Comparison of ENCODE assay signal across 26 cellular contexts in genomic region chr9:37549527-37549926, GRCh38. TPM values are rescaled to one million over a fixed set of nuclear protein-coding genes. Genes with fewer than 3 reads are reported as not detected.
A peak's percentile ranks its signal among the peaks of the same experiment; 100 is the strongest.
DNase-seq lines count a peak whose midpoint lies in the region; ATAC-seq and TF ChIP-seq lines count a peak whose summit lies in the region.
"Had no signal": no experiment of that assay in that cellular context is flagged by ENCODE, and none has a peak within 500 bp of the region (broad histone marks: within the 10 kb centered on the region; RNA-seq: fewer than 3 reads in every experiment).

No MANE protein-coding gene starts in this region.

- H3K36me3 ChIP-seq in KMS-11 (ENCODE audit: insufficient read depth) = no peaks in the 10 kb centered on the region
- no peaks in the 10 kb centered on the region for H3K36me3 ChIP-seq in PC-3 (ENCODE audit: low read depth, low read length)
- H3K36me3 ChIP-seq: lower lobe of right lung, upper lobe of left lung had no signal

- no peaks in the 10 kb centered on the region for H3K36me3 Mint-ChIP-seq in WTC11
- peaks cover 21% of the 10 kb centered on the region for H3K36me3 Mint-ChIP-seq in stimulated activated memory B cell treated with anti-CD40 and anti-IgM and Interleukin-4, amounts not matched to agents 10 μg/mL and 1 μg/mL and 100 μg/mL, for 72 hours
- H3K36me3 Mint-ChIP-seq: activated naive CD8-positive, alpha-beta T cell treated with anti-CD3 and anti-CD28 coated beads for 36 hours; CD14-positive monocyte; natural killer cell treated with Interleukin-12 subunit alpha and Interleukin-12 subunit beta and Interleukin-15 and Interleukin-18, amount 100 ng/mL, for 72 hours had no signal

- peak overlapping the region; percentile 70 for H3K27ac ChIP-seq in KMS-11
- no peak overlapping the region for H3K27ac ChIP-seq in PC-3 (ENCODE audit: low read length)
- H3K27ac ChIP-seq: dorsolateral prefrontal cortex, lower lobe of right lung, upper lobe of left lung had no signal

- H2AFZ ChIP-seq in KMS-11 (ENCODE audit: low read depth) (peak overlapping the region; percentile 8; the same call in 1 of the 2 replicates), PC-3 (ENCODE audit: low read length) (no peak overlapping the region)

- H3K9me3 Mint-ChIP-seq in WTC11 = no peaks in the 10 kb centered on the region
- no peaks in the 10 kb centered on the region for H3K9me3 Mint-ChIP-seq in stimulated activated memory B cell treated with anti-CD40 and anti-IgM and Interleukin-4, amounts not matched to agents 10 μg/mL and 1 μg/mL and 100 μg/mL, for 72 hours
- H3K9me3 Mint-ChIP-seq: activated CD4-positive, alpha-beta memory T cell treated with anti-CD3 and anti-CD28 coated beads, Interleukin-2, amount 10 ng/mL, durations not matched to agents 7 days and 5 days; activated naive CD8-positive, alpha-beta T cell treated with anti-CD3 and anti-CD28 coated beads for 36 hours; natural killer cell treated with Interleukin-12 subunit alpha and Interleukin-12 subunit beta and Interleukin-15 and Interleukin-18, amount 100 ng/mL, for 72 hours had no signal

- H3K4me3 Mint-ChIP-seq in WTC11 = no peak overlapping the region
- no peak overlapping the region for H3K4me3 Mint-ChIP-seq in stimulated activated memory B cell treated with anti-CD40 and anti-IgM and Interleukin-4, amounts not matched to agents 10 μg/mL and 1 μg/mL and 100 μg/mL, for 72 hours
- H3K4me3 Mint-ChIP-seq: activated CD4-positive, alpha-beta memory T cell treated with anti-CD3 and anti-CD28 coated beads, Interleukin-2, amount 10 ng/mL, durations not matched to agents 7 days and 5 days; activated naive CD8-positive, alpha-beta T cell treated with anti-CD3 and anti-CD28 coated beads for 36 hours; CD14-positive monocyte; natural killer cell treated with Interleukin-12 subunit alpha and Interleukin-12 subunit beta and Interleukin-15 and Interleukin-18, amount 100 ng/mL, for 72 hours had no signal

- no peaks in the 10 kb centered on the region for H3K27me3 ChIP-seq in KMS-11 (ENCODE audit: insufficient read depth, low read depth)
- H3K27me3 ChIP-seq in PC-3 (ENCODE audit: low read length) = no peaks in the 10 kb centered on the region
- H3K27me3 ChIP-seq: dorsolateral prefrontal cortex, upper lobe of left lung had no signal

- peak overlapping the region; percentile 9; the same call in 1 of the 2 replicates for H3K27ac Mint-ChIP-seq in WTC11
- H3K27ac Mint-ChIP-seq in stimulated activated memory B cell treated with anti-CD40 and anti-IgM and Interleukin-4, amounts not matched to agents 10 μg/mL and 1 μg/mL and 100 μg/mL, for 72 hours = peak overlapping the region; percentile 9
- H3K27ac Mint-ChIP-seq: activated CD4-positive, alpha-beta memory T cell treated with anti-CD3 and anti-CD28 coated beads, Interleukin-2, amount 10 ng/mL, durations not matched to agents 7 days and 5 days; activated naive CD8-positive, alpha-beta T cell treated with anti-CD3 and anti-CD28 coated beads for 36 hours had no signal

- peaks cover 3% of the 10 kb centered on the region; the same call in 1 of the 2 replicates for H3K4me1 Mint-ChIP-seq in WTC11
- peaks cover 42% of the 10 kb centered on the region for H3K4me1 Mint-ChIP-seq in stimulated activated memory B cell treated with anti-CD40 and anti-IgM and Interleukin-4, amounts not matched to agents 10 μg/mL and 1 μg/mL and 100 μg/mL, for 72 hours
- H3K4me1 Mint-ChIP-seq: activated naive CD8-positive, alpha-beta T cell treated with anti-CD3 and anti-CD28 coated beads for 36 hours; CD14-positive monocyte had no signal

- no TSS peak for BruUV-seq in PC-3 (replicated peaks; lab: Mats Ljungman, UMichigan)

- CTCF ChIA-PET in WTC11 (lab: Charles Lee) (interaction anchor here (1.3 kb wide), 1 partner anchor 38 kb away, joined by 7 read pairs; no protein-coding TSS in a partner anchor), PC-3 (lab: Charles Lee) (no interaction called here)

- H3K4me3 ChIP-seq in KMS-11 (IDR thresholded peaks at IDR 0.05; ENCODE audit: insufficient read depth, low read depth, low read length) (no peak overlapping the region), PC-3 (ENCODE audit: low read length) (no peak overlapping the region)
- H3K4me3 ChIP-seq: dorsolateral prefrontal cortex, lower lobe of right lung, mucosa of descending colon, upper lobe of left lung had no signal

- H3K9ac ChIP-seq in KMS-11 (peak overlapping the region; percentile 17; the same call in 1 of the 2 replicates), PC-3 (ENCODE audit: low read length) (no peak overlapping the region)

- H3K9me3 ChIP-seq in PC-3 (ENCODE audit: low read length) = no peaks in the 10 kb centered on the region
- H3K9me3 ChIP-seq: lower lobe of right lung, mucosa of descending colon, upper lobe of left lung had no signal

- TF ChIP-seq CTCF in KMS-11 (conservative IDR thresholded peaks at IDR 0.05; ENCODE audit: low read depth, low read length) = no peak
- no peak for TF ChIP-seq CTCF in WTC11 (IDR thresholded peaks at IDR 0.05)
- TF ChIP-seq CTCF in PC-3 (conservative IDR thresholded peaks at IDR 0.05; ENCODE audit: low read depth, low read length) = no peak

- POLR2A ChIA-PET in WTC11 (lab: Charles Lee) (no interaction called here), PC-3 (lab: Charles Lee; ENCODE audit: unreplicated experiment) (no interaction called here)

- no peaks in the 10 kb centered on the region for H3K27me3 Mint-ChIP-seq in WTC11 (ENCODE audit: low read depth)
- H3K27me3 Mint-ChIP-seq in stimulated activated memory B cell treated with anti-CD40 and anti-IgM and Interleukin-4, amounts not matched to agents 10 μg/mL and 1 μg/mL and 100 μg/mL, for 72 hours = no peaks in the 10 kb centered on the region
- H3K27me3 Mint-ChIP-seq: activated CD4-positive, alpha-beta memory T cell treated with anti-CD3 and anti-CD28 coated beads, Interleukin-2, amount 10 ng/mL, durations not matched to agents 7 days and 5 days; activated naive CD8-positive, alpha-beta T cell treated with anti-CD3 and anti-CD28 coated beads for 36 hours; natural killer cell treated with Interleukin-12 subunit alpha and Interleukin-12 subunit beta and Interleukin-15 and Interleukin-18, amount 100 ng/mL, for 72 hours had no signal

- peak overlapping the region; percentile 44; the same call in 1 of the 2 replicates for H3K4me2 ChIP-seq in KMS-11
- no peak overlapping the region for H3K4me2 ChIP-seq in PC-3 (ENCODE audit: low read length)

- H3K4me1 ChIP-seq in KMS-11 (ENCODE audit: low read depth, poor library complexity, severe bottlenecking) (peaks cover 19% of the 10 kb centered on the region), PC-3 (ENCODE audit: insufficient read depth, low read length) (no peaks in the 10 kb centered on the region)
- H3K4me1 ChIP-seq: lower lobe of right lung, upper lobe of left lung had no signal

- no peaks in the 10 kb centered on the region for H3F3A ChIP-seq in PC-3 (ENCODE audit: low read length, unreplicated experiment)

- no peaks in the 10 kb centered on the region for H4K20me1 ChIP-seq in KMS-11 (ENCODE audit: insufficient read depth)
- H4K20me1 ChIP-seq in PC-3 (ENCODE audit: low read length) = no peaks in the 10 kb centered on the region

- H3K79me2 ChIP-seq in KMS-11 (ENCODE audit: insufficient read depth, low read depth) (no peaks in the 10 kb centered on the region), PC-3 (ENCODE audit: low read length) (no peaks in the 10 kb centered on the region)

- no peaks in the 10 kb centered on the region for H3K9me2 ChIP-seq in PC-3 (replicated peaks; ENCODE audit: low read length)

- intact Hi-C loops in sciatic nerve (cut with DNase I) = no loop called here
- intact Hi-C loops in PC-3 (cut with micrococcal nuclease) = no loop called here

- no peak for DNase-seq in WTC11 (ENCODE audit: low spot score)
- no peak for DNase-seq in activated CD8-positive, alpha-beta memory T cell treated with anti-CD3 and anti-CD28 coated beads, Interleukin-2, amount 50 U/mL, for 48 hours
- DNase-seq in sciatic nerve (ENCODE audit: low spot score) = no peak
- DNase-seq in PC-3 = no peak
- DNase-seq: activated CD4-positive, alpha-beta memory T cell treated with anti-CD3 and anti-CD28 coated beads, Interleukin-2, amount 10 ng/mL, durations not matched to agents 7 days and 5 days; activated CD4-positive, CD25-positive, alpha-beta regulatory T cell treated with anti-CD3 and anti-CD28 coated beads, Interleukin-2, amount 50 U/mL, for 72 hours; activated effector memory CD4-positive, alpha-beta T cell treated with anti-CD3 and anti-CD28 coated beads, Interleukin-2, amount 50 U/mL, for 16 hours; activated naive CD8-positive, alpha-beta T cell treated with anti-CD3 and anti-CD28 coated beads for 36 hours; cerebellar nuclear complex; DMS79; dorsolateral prefrontal cortex; GF-D8; lower lobe of right lung; mucosa of descending colon; NCI-H1092; NCI-H187; NCI-H2171 treated with DMSO at 0.1 percent for 48 hours; NCI-H524; small intestine; stimulated activated CD4-positive, alpha-beta T cell treated with anti-CD3 and anti-CD28 coated beads, Interleukin-2, amount 100 ng/mL, for 24 hours; upper lobe of left lung had no signal

- no peak for ATAC-seq in WTC11
- peak; percentile 57 for ATAC-seq in esophagus mucosa
- ATAC-seq in stimulated activated memory B cell treated with anti-CD40 and anti-IgM and Interleukin-4, amounts not matched to agents 10 μg/mL and 1 μg/mL and 100 μg/mL, for 72 hours = no peak
- no peak for ATAC-seq in sciatic nerve
- ATAC-seq in PC-3 = no peak
- ATAC-seq: lower lobe of right lung; mucosa of descending colon; natural killer cell treated with Interleukin-12 subunit alpha and Interleukin-12 subunit beta and Interleukin-15 and Interleukin-18, amount 100 ng/mL, for 72 hours had no signal

TF ChIP-seq in WTC11, 78 proteins besides CTCF, POLR2A, EP300 and RAD21 (continues in another document):
- TF ChIP-seq PREB (CRISPR knock-in tag; IDR thresholded peaks at IDR 0.05; ENCODE audit: borderline replicate concordance) (no peak), ESRRA (CRISPR knock-in tag; IDR thresholded peaks at IDR 0.05; ENCODE audit: borderline replicate concordance) (no peak), NFE2L1 (CRISPR knock-in tag; IDR thresholded peaks at IDR 0.05) (no peak)

RNA-seq across cellular contexts. Expression of gene FBXO10, which starts 26.7 kb away (rescaled TPM):
- total RNA-seq in WTC11 (2021) (14.0 to 14.7 TPM (median 14.4 TPM) in 3 replicates), esophagus mucosa (3.4 TPM), sciatic nerve (8.0 TPM), PC-3 (2014; rRNA removed) (2.6 and 5.1 TPM in 2 replicates)

RNA-seq across cellular contexts. Expression of gene TOMM5, which starts 42.9 kb away (rescaled TPM):
- total RNA-seq in WTC11 (2021) = 112 to 126 TPM (median 124 TPM) in 3 replicates
- total RNA-seq in esophagus mucosa = 73.6 TPM
- 60.0 TPM for total RNA-seq in sciatic nerve
- 220 and 252 TPM in 2 replicates for total RNA-seq in PC-3 (2014; rRNA removed)
